ENCODE assay signal across 1 cellular context in the genomic region with DNA sequence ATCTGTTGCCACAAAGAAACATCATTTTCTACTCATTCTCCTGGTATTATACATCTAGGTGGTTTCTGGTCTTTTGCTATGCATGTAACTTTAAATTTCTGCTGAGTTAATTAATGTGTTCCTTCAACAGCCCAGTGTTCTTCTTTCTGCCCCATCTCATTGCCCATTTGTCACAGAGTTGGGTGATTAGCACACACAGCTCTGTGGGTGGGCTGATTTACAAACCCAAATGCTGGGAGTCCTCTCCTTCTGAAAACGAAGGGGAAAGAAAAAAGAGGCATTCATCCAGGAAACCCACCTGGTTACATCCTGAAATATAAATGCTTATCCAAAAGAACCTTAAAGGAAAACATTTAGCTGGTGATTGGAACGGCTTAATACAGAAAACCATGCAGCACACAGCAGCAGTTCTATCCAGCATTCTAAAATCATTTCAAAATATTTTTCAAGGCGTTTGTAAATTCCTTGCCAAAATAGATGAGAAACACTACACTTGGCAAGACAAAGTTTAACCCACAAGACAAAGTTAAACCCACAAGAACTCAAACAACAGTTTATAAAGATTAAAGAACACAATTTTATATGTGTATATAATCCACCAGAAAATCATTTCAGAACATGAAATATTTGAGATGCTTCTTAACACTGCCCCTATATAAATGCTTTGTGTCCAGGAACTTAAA.
TF ChIP-seq lines count a peak whose summit lies in the region.

No MANE protein-coding gene starts in this region.

TF ChIP-seq in HEK293T, 16 proteins besides CTCF, POLR2A, EP300 and RAD21:
- TF ChIP-seq TARDBP (IDR thresholded peaks at IDR 0.05) (no peak), SP1 (IDR thresholded peaks at IDR 0.05) (no peak), L3MBTL2 (conservative IDR thresholded peaks at IDR 0.05) (no peak), SUZ12 (IDR thresholded peaks at IDR 0.05) (no peak), FOXA1 (IDR thresholded peaks at IDR 0.05) (no peak), FOXK2 (IDR thresholded peaks at IDR 0.05) (no peak), ARNT (IDR thresholded peaks at IDR 0.05) (no peak), LEF1 (IDR thresholded peaks at IDR 0.05; ENCODE audit: borderline replicate concordance) (no peak), HDGF (IDR thresholded peaks at IDR 0.05; ENCODE audit: borderline replicate concordance) (no peak), FOXM1 (IDR thresholded peaks at IDR 0.05; ENCODE audit: borderline replicate concordance) (no peak), BHLHE40 (IDR thresholded peaks at IDR 0.05; ENCODE audit: borderline replicate concordance) (no peak)
- TF ChIP-seq, protein P1, sequence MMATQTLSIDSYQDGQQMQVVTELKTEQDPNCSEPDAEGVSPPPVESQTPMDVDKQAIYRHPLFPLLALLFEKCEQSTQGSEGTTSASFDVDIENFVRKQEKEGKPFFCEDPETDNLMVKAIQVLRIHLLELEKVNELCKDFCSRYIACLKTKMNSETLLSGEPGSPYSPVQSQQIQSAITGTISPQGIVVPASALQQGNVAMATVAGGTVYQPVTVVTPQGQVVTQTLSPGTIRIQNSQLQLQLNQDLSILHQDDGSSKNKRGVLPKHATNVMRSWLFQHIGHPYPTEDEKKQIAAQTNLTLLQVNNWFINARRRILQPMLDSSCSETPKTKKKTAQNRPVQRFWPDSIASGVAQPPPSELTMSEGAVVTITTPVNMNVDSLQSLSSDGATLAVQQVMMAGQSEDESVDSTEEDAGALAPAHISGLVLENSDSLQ (IDR thresholded peaks at IDR 0.05), result no peak
